Comparison of ENCODE assay signal across 38 cellular contexts in the genomic region with DNA sequence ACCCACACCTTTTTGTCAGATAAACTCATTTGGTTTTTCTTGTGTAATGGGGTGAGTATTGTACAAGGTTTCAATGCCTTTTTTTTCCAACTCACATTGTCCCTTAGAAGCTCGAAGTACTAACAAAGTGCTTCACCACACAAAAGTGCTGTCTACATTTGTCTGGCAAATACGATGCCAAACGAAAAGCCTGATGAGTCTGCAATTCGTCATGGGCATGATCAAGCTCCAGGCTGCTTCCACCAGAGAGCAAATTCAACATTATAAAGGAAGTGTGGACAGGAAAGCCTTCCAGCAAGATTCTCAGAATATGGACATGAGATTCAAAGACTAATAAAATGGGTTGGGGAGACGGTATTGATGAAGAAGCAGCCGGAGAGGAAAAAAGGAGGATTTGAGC.
A peak's percentile ranks its signal among the peaks of the same experiment; 100 is the strongest.
DNase-seq lines count a peak whose midpoint lies in the region; ATAC-seq and TF ChIP-seq lines count a peak whose summit lies in the region.
"Had no signal": no experiment of that assay in that cellular context is flagged by ENCODE, and none has a peak within 500 bp of the region (broad histone marks: within the 10 kb centered on the region; RNA-seq: fewer than 3 reads in every experiment).

No MANE protein-coding gene starts in this region.

- H3K4me2 ChIP-seq in GM23338: no peak overlapping the region
- H3K4me2 ChIP-seq in osteoblast (ENCODE audit: insufficient read depth, low read length): peak overlapping the region; percentile 36
- H3K4me2 ChIP-seq: BLaER1 treated with 17β-estradiol and CSF1 and Interleukin-3, amounts not matched to agents 10 nM and 100 nM had no signal

- no peak overlapping the region for H3K4me3 ChIP-seq in GM23338
- H3K4me3 ChIP-seq in SK-N-MC: no peak overlapping the region
- H3K4me3 ChIP-seq in epithelial cell of esophagus (ENCODE audit: low read length): no peak overlapping the region
- H3K4me3 ChIP-seq in osteoblast (ENCODE audit: insufficient read depth, low read length): no peak overlapping the region
- H3K4me3 ChIP-seq: ascending aorta; BLaER1 treated with 17β-estradiol and CSF1 and Interleukin-3, amounts not matched to agents 10 nM and 100 nM; esophagus squamous epithelium; gastroesophageal sphincter; lung; pancreas; Peyer's patch; suprapubic skin; upper lobe of right lung had no signal

- no peak overlapping the region for H2AFZ ChIP-seq in GM23338
- H2AFZ ChIP-seq in osteoblast (ENCODE audit: low read length): peak overlapping the region; percentile 36

- no peaks in the 10 kb centered on the region for H3F3A ChIP-seq in GM23338 (replicated peaks; ENCODE audit: low read depth)

- no peak overlapping the region for H3K9ac ChIP-seq in SK-N-MC (ENCODE audit: insufficient read length)
- H3K9ac ChIP-seq: BLaER1 treated with 17β-estradiol and CSF1 and Interleukin-3, amounts not matched to agents 10 nM and 100 nM had no signal

- no peaks in the 10 kb centered on the region for H4K20me1 ChIP-seq in GM23338 (replicated peaks; ENCODE audit: insufficient read depth)
- no peaks in the 10 kb centered on the region for H4K20me1 ChIP-seq in osteoblast (ENCODE audit: insufficient read depth, low read length)
- H4K20me1 ChIP-seq: BLaER1 treated with 17β-estradiol and CSF1 and Interleukin-3, amounts not matched to agents 10 nM and 100 nM had no signal

- no peaks in the 10 kb centered on the region for H3K36me3 ChIP-seq in GM23338 (ENCODE audit: insufficient read depth)
- H3K36me3 ChIP-seq in SK-N-MC (ENCODE audit: insufficient read depth, low read length): no peaks in the 10 kb centered on the region
- H3K36me3 ChIP-seq in osteoblast (ENCODE audit: insufficient read depth, low read length): no peaks in the 10 kb centered on the region
- H3K36me3 ChIP-seq: ascending aorta; BLaER1 treated with 17β-estradiol and CSF1 and Interleukin-3, amounts not matched to agents 10 nM and 100 nM; esophagus squamous epithelium; gastroesophageal sphincter; pancreas; Peyer's patch; suprapubic skin; upper lobe of right lung had no signal

- TF ChIP-seq CTCF in GM23338 (conservative IDR thresholded peaks at IDR 0.05; ENCODE audit: low read depth in 2 of 2) (no peak), epithelial cell of esophagus (IDR thresholded peaks at IDR 0.05; ENCODE audit: insufficient read depth, low read depth, low read length, missing control alignments) (no peak), osteoblast (IDR thresholded peaks at IDR 0.05; ENCODE audit: extremely low read depth, low read depth, low read length) (no peak), foreskin keratinocyte (conservative IDR thresholded peaks at IDR 0.05) (no peak)

- H3K27ac ChIP-seq in GM23338 (ENCODE audit: low read depth): peak overlapping the region; percentile 26; the same call in 1 of the 2 replicates
- no peak overlapping the region for H3K27ac ChIP-seq in SK-N-MC
- no peak overlapping the region for H3K27ac ChIP-seq in osteoblast (ENCODE audit: low read depth, low read length)
- no peak overlapping the region for H3K27ac ChIP-seq in foreskin keratinocyte
- H3K27ac ChIP-seq: ascending aorta, esophagus squamous epithelium, gastroesophageal sphincter, pancreas, Peyer's patch, suprapubic skin, upper lobe of right lung had no signal

- H3K79me2 ChIP-seq in GM23338 (replicated peaks; ENCODE audit: insufficient read depth): no peaks in the 10 kb centered on the region
- no peaks in the 10 kb centered on the region for H3K79me2 ChIP-seq in osteoblast (ENCODE audit: insufficient read depth, low read length)

- H3K4me3 Mint-ChIP-seq in GM23338: no peak overlapping the region
- H3K4me3 Mint-ChIP-seq in activated naive CD8-positive, alpha-beta T cell treated with anti-CD3 and anti-CD28 coated beads, Interleukin-2, amount 50 U/mL, for 24 hours: no peak overlapping the region
- H3K4me3 Mint-ChIP-seq: activated B cell treated with CpG ODN at 0.5 μM for 24 hours; activated naive CD8-positive, alpha-beta T cell treated with anti-CD3 and anti-CD28 coated beads for 36 hours; natural killer cell treated with Interleukin-12 subunit alpha and Interleukin-12 subunit beta and Interleukin-15 and Interleukin-18, amount 100 ng/mL, for 72 hours had no signal

- DNase-seq in GM23338 (ENCODE audit: low spot score) (no peak), SK-N-MC (ENCODE audit: low read depth, low spot score) (peak; percentile 22), epithelial cell of esophagus (ENCODE audit: low read depth) (peak; percentile 33), osteoblast (ENCODE audit: insufficient read length, low spot score, missing footprints) (no peak), activated gamma-delta T cell treated with Interleukin-2 at 50 U/mL for 16 hours (no peak), foreskin keratinocyte (no peak)
- DNase-seq in activated naive CD8-positive, alpha-beta T cell treated with anti-CD3 and anti-CD28 coated beads, Interleukin-2, amount 50 U/mL, for 24 hours: no peak
- DNase-seq: activated B cell treated with CpG ODN at 0.5 μM for 24 hours; activated CD4-positive, alpha-beta T cell treated with anti-CD3 and anti-CD28 coated beads, Interleukin-2, amount 50 U/mL, for 1 hour; activated effector memory CD4-positive, alpha-beta T cell treated with anti-CD3 and anti-CD28 coated beads, Interleukin-2, amount 50 U/mL, for 16 hours; activated naive CD8-positive, alpha-beta T cell treated with anti-CD3 and anti-CD28 coated beads for 36 hours; activated T-cell treated with anti-CD3 and anti-CD28 coated beads, Interleukin-2, amount 50 U/mL, for 1 hour; cerebellar nuclear complex; COR-L47; dermis blood vessel endothelial cell; DMS53; esophagus squamous epithelium; hippocampal formation; KG1; left cardiac atrium; MM.1S; NCI-H1930; NCI-H2227 treated with DMSO at 0.1 percent for 48 hours; NCI-H748 treated with DMSO at 0.1 percent for 48 hours; pancreas; Peyer's patch; retina; SHP77 treated with DMSO at 0.1 percent for 48 hours; small intestine; stimulated activated naive CD4-positive, alpha-beta T cell; upper lobe of right lung had no signal

- peaks cover 15% of the 10 kb centered on the region for H3K4me1 ChIP-seq in GM23338 (ENCODE audit: insufficient read depth)
- no peaks in the 10 kb centered on the region for H3K4me1 ChIP-seq in osteoblast (ENCODE audit: insufficient read depth, low read length)
- no peaks in the 10 kb centered on the region for H3K4me1 ChIP-seq in foreskin keratinocyte
- H3K4me1 ChIP-seq: ascending aorta, esophagus squamous epithelium, gastroesophageal sphincter, pancreas, Peyer's patch, upper lobe of right lung had no signal

- no peak for ATAC-seq in GM23338
- no peak for ATAC-seq in activated naive CD8-positive, alpha-beta T cell treated with anti-CD3 and anti-CD28 coated beads, Interleukin-2, amount 50 U/mL, for 24 hours
- ATAC-seq in GM18861 (IDR thresholded peaks at IDR 0.05; ENCODE audit: unreplicated experiment): no peak
- no peak for ATAC-seq in foreskin keratinocyte
- ATAC-seq: gastroesophageal sphincter; left cardiac atrium; natural killer cell treated with Interleukin-12 subunit alpha and Interleukin-12 subunit beta and Interleukin-15 and Interleukin-18, amount 100 ng/mL, for 72 hours; pancreas; upper lobe of right lung had no signal

- H3K27me3 ChIP-seq in GM23338 (ENCODE audit: insufficient read depth) (no peaks in the 10 kb centered on the region), osteoblast (ENCODE audit: insufficient read depth, low read length) (no peaks in the 10 kb centered on the region), foreskin keratinocyte (no peaks in the 10 kb centered on the region)
- H3K27me3 ChIP-seq: ascending aorta; BLaER1 treated with 17β-estradiol and CSF1 and Interleukin-3, amounts not matched to agents 10 nM and 100 nM; esophagus squamous epithelium; gastroesophageal sphincter; pancreas; Peyer's patch; suprapubic skin; upper lobe of right lung had no signal

- H3K4me1 Mint-ChIP-seq in GM23338: peaks cover 30% of the 10 kb centered on the region
- H3K4me1 Mint-ChIP-seq in activated naive CD8-positive, alpha-beta T cell treated with anti-CD3 and anti-CD28 coated beads, Interleukin-2, amount 50 U/mL, for 24 hours: no peaks in the 10 kb centered on the region

- peaks cover 17% of the 10 kb centered on the region for H3K9me2 ChIP-seq in GM23338 (ENCODE audit: insufficient read depth)

- no peak overlapping the region for H3K27ac Mint-ChIP-seq in GM23338
- no peak overlapping the region for H3K27ac Mint-ChIP-seq in activated naive CD8-positive, alpha-beta T cell treated with anti-CD3 and anti-CD28 coated beads, Interleukin-2, amount 50 U/mL, for 24 hours
- H3K27ac Mint-ChIP-seq: activated B cell treated with CpG ODN at 0.5 μM for 24 hours; activated naive CD8-positive, alpha-beta T cell treated with anti-CD3 and anti-CD28 coated beads for 36 hours; natural killer cell treated with Interleukin-12 subunit alpha and Interleukin-12 subunit beta and Interleukin-15 and Interleukin-18, amount 100 ng/mL, for 72 hours had no signal

- H3K9me3 Mint-ChIP-seq in GM23338: peaks cover 9% of the 10 kb centered on the region
- H3K9me3 Mint-ChIP-seq in activated naive CD8-positive, alpha-beta T cell treated with anti-CD3 and anti-CD28 coated beads, Interleukin-2, amount 50 U/mL, for 24 hours: peaks cover under 1% of the 10 kb centered on the region
- H3K9me3 Mint-ChIP-seq: activated B cell treated with CpG ODN at 0.5 μM for 24 hours had no signal

- peaks cover 3% of the 10 kb centered on the region for H3K27me3 Mint-ChIP-seq in GM23338 (ENCODE audit: insufficient read depth, low read depth, poor library complexity)
- H3K27me3 Mint-ChIP-seq in activated naive CD8-positive, alpha-beta T cell treated with anti-CD3 and anti-CD28 coated beads, Interleukin-2, amount 50 U/mL, for 24 hours: no peaks in the 10 kb centered on the region
- H3K27me3 Mint-ChIP-seq: activated B cell treated with CpG ODN at 0.5 μM for 24 hours; activated naive CD8-positive, alpha-beta T cell treated with anti-CD3 and anti-CD28 coated beads for 36 hours; natural killer cell treated with Interleukin-12 subunit alpha and Interleukin-12 subunit beta and Interleukin-15 and Interleukin-18, amount 100 ng/mL, for 72 hours had no signal

- no peaks in the 10 kb centered on the region for H3K9me3 ChIP-seq in SK-N-MC (ENCODE audit: low read depth, low read length)
- H3K9me3 ChIP-seq in osteoblast (ENCODE audit: low read depth, low read length): no peaks in the 10 kb centered on the region
- H3K9me3 ChIP-seq: ascending aorta, esophagus squamous epithelium, gastroesophageal sphincter, pancreas, Peyer's patch, suprapubic skin, upper lobe of right lung had no signal

- peaks cover 24% of the 10 kb centered on the region for H3K36me3 Mint-ChIP-seq in GM23338 (ENCODE audit: low read depth)
- no peaks in the 10 kb centered on the region for H3K36me3 Mint-ChIP-seq in activated naive CD8-positive, alpha-beta T cell treated with anti-CD3 and anti-CD28 coated beads, Interleukin-2, amount 50 U/mL, for 24 hours (ENCODE audit: low read depth)

TF ChIP-seq in GM23338, 12 proteins besides CTCF, POLR2A, EP300 and RAD21:
- TF ChIP-seq JUNB (IDR thresholded peaks at IDR 0.05; ENCODE audit: unreplicated experiment) (no peak), EZH2 (IDR thresholded peaks at IDR 0.05; ENCODE audit: low read depth, unreplicated experiment) (no peak), NANOG (IDR thresholded peaks at IDR 0.05; ENCODE audit: borderline replicate concordance) (no peak), ZNF114 (CRISPR knock-in tag; IDR thresholded peaks at IDR 0.05) (no peak)

Comparison
In these comparisons a context has a peak if more than half of its experiments do, and no peak if none do; other contexts are left out.
1. DNase-seq: peak in SK-N-MC (single experiment) and epithelial cell of esophagus (single experiment); none in GM23338 (single experiment), osteoblast (single experiment), activated gamma-delta T cell treated with Interleukin-2 at 50 U/mL for 16 hours (single experiment), activated naive CD8-positive, alpha-beta T cell treated with anti-CD3 and anti-CD28 coated beads, Interleukin-2, amount 50 U/mL, for 24 hours (single experiment) and foreskin keratinocyte (0 of 2).